Comparison of ENCODE assay signal across 7 cellular contexts in genomic region chr3:132136902-132137301, GRCh38.
DNase-seq lines count a peak whose midpoint lies in the region; TF ChIP-seq lines count a peak whose summit lies in the region.
"Not testable (repeated sequence)": the region's sequence is repeated elsewhere in the genome, so short reads cannot be mapped to it uniquely, and the experiment has no call there.

No MANE protein-coding gene starts in this region.

- not testable (repeated sequence) for H3K9me3 Mint-ChIP-seq in progenitor cell of endocrine pancreas (ENCODE audit: low read depth)

- peak overlapping the region; percentile 61 for H3K4me3 Mint-ChIP-seq in progenitor cell of endocrine pancreas (ENCODE audit: low read depth)

- not testable (repeated sequence) for H3K27ac Mint-ChIP-seq in progenitor cell of endocrine pancreas

- TF ChIP-seq EP300 in SK-N-SH (IDR thresholded peaks at IDR 0.05; ENCODE audit: borderline replicate concordance in 1 of 2, low read depth in 1 of 2, low read length in 1 of 2), result not testable (repeated sequence)

- peak overlapping the region; percentile 61 for H3K4me3 ChIP-seq in HUES6 (ENCODE audit: low read depth, low read length)
- H3K4me3 ChIP-seq in SK-N-SH (ENCODE audit: low read depth in 2 of 2, low read length in 1 of 2); epithelial cell of esophagus (ENCODE audit: low read length); mesendoderm (ENCODE audit: low read length): not testable (repeated sequence)
- H3K4me3 ChIP-seq in iPS DF 6.9 (ENCODE audit: low read length), result peak overlapping the region; percentile 40; the same call in 1 of the 2 replicates

- not testable (repeated sequence) for H2AK5ac ChIP-seq in mesendoderm (ENCODE audit: low read length)

- not testable (repeated sequence) for H3K9me2 ChIP-seq in SK-N-SH

- H2BK120ac ChIP-seq in mesendoderm (ENCODE audit: low read depth, low read length), result not testable (repeated sequence)

- H4K20me1 ChIP-seq in SK-N-SH (ENCODE audit: insufficient read depth), result not testable (repeated sequence)

- H2AFZ ChIP-seq in SK-N-SH (ENCODE audit: low read depth), result not testable (repeated sequence)

- H3K27me3 ChIP-seq in HUES6 (ENCODE audit: control insufficient read depth, insufficient read depth, low read length); SK-N-SH (ENCODE audit: insufficient read depth); iPS DF 6.9 (ENCODE audit: control insufficient read depth, insufficient read depth, low read length); mesendoderm (ENCODE audit: insufficient read depth, low read length, poor library complexity): not testable (repeated sequence)

- H3K23ac ChIP-seq in mesendoderm (ENCODE audit: low read length), result not testable (repeated sequence)

- 84% methylated on average over 17 of the region's 23 CpGs for WGBS in SK-N-SH (ENCODE audit: low lambda C conversion rate)
- WGBS in iPS DF 6.9 (ENCODE audit: insufficient coverage, insufficient read length), result no CpG with 5 or more reads among the region's 23 CpGs
- no CpG with 5 or more reads among the region's 23 CpGs for WGBS in mesendoderm (ENCODE audit: extremely low coverage, insufficient coverage, low lambda C conversion rate)

- not testable (repeated sequence) for H3K27ac ChIP-seq in HUES6 (ENCODE audit: low read depth, low read length); iPS DF 6.9 (ENCODE audit: low read length); mesendoderm (ENCODE audit: low read depth, low read length)
- H3K27ac ChIP-seq in SK-N-SH (ENCODE audit: low read depth in 2 of 2, low read length in 1 of 2), result peak overlapping the region in 1 of 2 experiments; percentile 98; a peak in 2 of 4 replicates

- not testable (repeated sequence) for H4K5ac ChIP-seq in mesendoderm (ENCODE audit: low read length)

- H3F3A ChIP-seq in SK-N-SH (replicated peaks; ENCODE audit: insufficient read depth), result peaks cover 20% of the 10 kb centered on the region

- TF ChIP-seq CTCF in SK-N-SH (IDR thresholded peaks at IDR 0.05); epithelial cell of esophagus (IDR thresholded peaks at IDR 0.05; ENCODE audit: insufficient read depth, low read depth, low read length, missing control alignments); progenitor cell of endocrine pancreas (IDR thresholded peaks at IDR 0.05; ENCODE audit: unreplicated experiment): not testable (repeated sequence)

- not testable (repeated sequence) for H4K8ac ChIP-seq in mesendoderm (ENCODE audit: low read depth, low read length)

- POLR2A ChIA-PET in SK-N-SH (lab: Yijun Ruan, JAX), result not testable (repeated sequence)

- H3K4me1 ChIP-seq in HUES6 (ENCODE audit: control insufficient read depth, insufficient read depth, low read length) (peaks cover 19% of the 10 kb centered on the region), SK-N-SH (ENCODE audit: control insufficient read depth in 1 of 2, insufficient read depth in 2 of 2, low read depth in 1 of 2, low read length in 1 of 2) (peaks cover 0 to 17% of the 10 kb centered on the region in 2 experiments; a peak in 2 of 4 replicates)
- not testable (repeated sequence) for H3K4me1 ChIP-seq in iPS DF 6.9 (ENCODE audit: control insufficient read depth, insufficient read depth, low read length); mesendoderm (ENCODE audit: control insufficient read depth, low read depth, low read length)

- CTCF ChIA-PET in SK-N-SH (lab: Yijun Ruan, JAX), result not testable (repeated sequence)

- H3K79me2 ChIP-seq in SK-N-SH (ENCODE audit: insufficient read depth); mesendoderm (ENCODE audit: control insufficient read depth, insufficient read depth, low read length): not testable (repeated sequence)

- H2BK15ac ChIP-seq in mesendoderm (replicated peaks; ENCODE audit: low read depth), result not testable (repeated sequence)

- not testable (repeated sequence) for H3K4ac ChIP-seq in mesendoderm (ENCODE audit: low read depth, low read length)

- H3K56ac ChIP-seq in mesendoderm (ENCODE audit: low read length), result peak overlapping the region; percentile 70

- not testable (repeated sequence) for H3K27me3 Mint-ChIP-seq in progenitor cell of endocrine pancreas

- H3K79me1 ChIP-seq in mesendoderm (ENCODE audit: low read length), result not testable (repeated sequence)

- peak overlapping the region; percentile 76 for H3K9ac ChIP-seq in HUES6 (ENCODE audit: low read length)
- peak overlapping the region; percentile 48; the same call in 1 of the 2 replicates for H3K9ac ChIP-seq in SK-N-SH
- not testable (repeated sequence) for H3K9ac ChIP-seq in mesendoderm (ENCODE audit: low read length)

- TF ChIP-seq RAD21 in SK-N-SH (IDR thresholded peaks at IDR 0.05; ENCODE audit: low read length), result not testable (repeated sequence)

- not testable (repeated sequence) for H3K18ac ChIP-seq in mesendoderm (ENCODE audit: low read length)

- H2BK5ac ChIP-seq in mesendoderm (ENCODE audit: low read length), result not testable (repeated sequence)

- not testable (repeated sequence) for H3K36me3 Mint-ChIP-seq in progenitor cell of endocrine pancreas (ENCODE audit: insufficient read depth)

- H3K4me2 ChIP-seq in SK-N-SH, result 0 out of 2 replicates have a peak overlapping the region, but pooled peaks have one; percentile 77
- not testable (repeated sequence) for H3K4me2 ChIP-seq in mesendoderm (ENCODE audit: low read length)

- H3K36me3 ChIP-seq in HUES6 (ENCODE audit: control insufficient read depth, insufficient read depth, low read length); SK-N-SH (replicated peaks in 1 of 2; ENCODE audit: control insufficient read depth in 1 of 2, insufficient read depth in 2 of 2, low read length in 1 of 2); iPS DF 6.9 (ENCODE audit: control insufficient read depth, insufficient read depth, low read length); mesendoderm (ENCODE audit: control insufficient read depth, insufficient read depth, low read length): not testable (repeated sequence)

- DNase-seq in ELF-1 (ENCODE audit: low read depth, low spot score) (peak; percentile 14), epithelial cell of esophagus (ENCODE audit: low read depth) (peak; percentile 11), mesendoderm (peak; percentile 3)
- DNase-seq in SK-N-SH; iPS DF 6.9 (ENCODE audit: low read depth, low spot score); progenitor cell of endocrine pancreas (ENCODE audit: low spot score, unreplicated experiment): not testable (repeated sequence)

- H3K4me1 Mint-ChIP-seq in progenitor cell of endocrine pancreas (ENCODE audit: low read depth), result peaks cover 10% of the 10 kb centered on the region

- H3K9me3 ChIP-seq in HUES6 (ENCODE audit: control insufficient read depth, insufficient read depth, low read depth, low read length); SK-N-SH; iPS DF 6.9 (ENCODE audit: control insufficient read depth, insufficient read depth, low read length): not testable (repeated sequence)
